ENCODE assay signal across 18 cellular contexts in genomic region chr13:84446972-84447700, GRCh38.
DNase-seq lines count a peak whose midpoint lies in the region; ATAC-seq and TF ChIP-seq lines count a peak whose summit lies in the region.
"Had no signal": no experiment of that assay in that cellular context is flagged by ENCODE, and none has a peak within 500 bp of the region (broad histone marks: within the 10 kb centered on the region; RNA-seq: fewer than 3 reads in every experiment).

No MANE protein-coding gene starts in this region.

- 83 to 94% (median 89%) methylated on average over 9 of the region's 9 CpGs for WGBS in spleen, 5 donors

- ATAC-seq in WTC11 (peak; percentile 77), GM19467 (IDR thresholded peaks at IDR 0.05; ENCODE audit: unreplicated experiment) (no peak), HG02588 (IDR thresholded peaks at IDR 0.05; ENCODE audit: unreplicated experiment) (no peak), T-helper 17 cell (no peak)
- ATAC-seq: activated CD8-positive, alpha-beta T cell treated with anti-CD3 and anti-CD28 coated beads, Interleukin-2, amount 10 ng/mL, durations not matched to agents 7 days and 5 days; body of pancreas; left ventricle myocardium superior had no signal

- H3K27ac Mint-ChIP-seq in WTC11 (no peak overlapping the region), T-helper 17 cell (no peak overlapping the region)
- H3K27ac Mint-ChIP-seq: activated CD8-positive, alpha-beta T cell treated with anti-CD3 and anti-CD28 coated beads, Interleukin-2, amount 10 ng/mL, durations not matched to agents 7 days and 5 days; IgD-negative memory B cell; nephron; stimulated activated naive CD8-positive, alpha-beta T cell treated with anti-CD3 and anti-CD28 coated beads, Interleukin-15, Interleukin-2, amounts not matched to agents 100 ng/mL and 50 ng/mL, for 24 hours had no signal

- POLR2A ChIA-PET in WTC11 (lab: Charles Lee), result no interaction called here

- H3K9me3 Mint-ChIP-seq in WTC11, result peaks cover 8% of the 10 kb centered on the region
- H3K9me3 Mint-ChIP-seq: stimulated activated naive CD8-positive, alpha-beta T cell treated with anti-CD3 and anti-CD28 coated beads, Interleukin-15, Interleukin-2, amounts not matched to agents 100 ng/mL and 50 ng/mL, for 24 hours had no signal

- intact Hi-C loops in spleen (cut with DNase I; ENCODE audit: low total_unique reads), result no loop called here

- no peaks in the 10 kb centered on the region for H3K4me1 ChIP-seq in spleen
- H3K4me1 ChIP-seq: body of pancreas, right atrium auricular region had no signal

- H3K36me3 ChIP-seq in spleen, result no peaks in the 10 kb centered on the region
- H3K36me3 ChIP-seq: right atrium auricular region had no signal

- DNase-seq in NCI-H82 (lab: John Stamatoyannopoulos, UW), result peak; percentile 10
- no peak for DNase-seq in NCI-H82 treated with DMSO at 0.1 percent for 48 hours (lab: John Stamatoyannopoulos, UW; ENCODE audit: unreplicated experiment)
- DNase-seq in WTC11 (ENCODE audit: low spot score), result no peak
- DNase-seq in fibroblast of villous mesenchyme (ENCODE audit: low read depth), result peak; percentile 10
- peak; percentile 31 for DNase-seq in spleen
- no peak for DNase-seq in T-helper 17 cell
- DNase-seq: activated CD8-positive, alpha-beta T cell treated with anti-CD3 and anti-CD28 coated beads, Interleukin-2, amount 10 ng/mL, durations not matched to agents 7 days and 5 days; left ventricle myocardium superior; NCI-H1092 treated with DMSO at 0.1 percent for 48 hours; NCI-H526 treated with DMSO at 0.1 percent for 48 hours; Right ventricle myocardium superior had no signal

- H3K9me3 ChIP-seq in spleen (peaks cover 0 to 21% (median 7%) of the 10 kb centered on the region in 8 donors), T-helper 17 cell (ENCODE audit: control insufficient read depth, low read length, poor library complexity, severe bottlenecking) (no peaks in the 10 kb centered on the region)
- H3K9me3 ChIP-seq: body of pancreas had no signal

- H3K27ac ChIP-seq in spleen, result no peak overlapping the region
- H3K27ac ChIP-seq: body of pancreas, right atrium auricular region had no signal

- H3K4me1 Mint-ChIP-seq in WTC11 (peaks cover 19% of the 10 kb centered on the region), T-helper 17 cell (no peaks in the 10 kb centered on the region)
- H3K4me1 Mint-ChIP-seq: IgD-negative memory B cell, nephron had no signal

- no peak for TF ChIP-seq CTCF in WTC11 (IDR thresholded peaks at IDR 0.05)
- TF ChIP-seq CTCF in fibroblast of villous mesenchyme (IDR thresholded peaks at IDR 0.05; ENCODE audit: insufficient read depth, low read depth, low read length), result no peak
- no peak for TF ChIP-seq CTCF in spleen (IDR thresholded peaks at IDR 0.05 in 8 of 11, conservative IDR thresholded peaks at IDR 0.05 in 3 of 11)

- H3K4me3 Mint-ChIP-seq in WTC11 (no peak overlapping the region), T-helper 17 cell (no peak overlapping the region)
- H3K4me3 Mint-ChIP-seq: activated CD8-positive, alpha-beta T cell treated with anti-CD3 and anti-CD28 coated beads, Interleukin-2, amount 10 ng/mL, durations not matched to agents 7 days and 5 days; IgD-negative memory B cell; nephron; stimulated activated naive CD8-positive, alpha-beta T cell treated with anti-CD3 and anti-CD28 coated beads, Interleukin-15, Interleukin-2, amounts not matched to agents 100 ng/mL and 50 ng/mL, for 24 hours had no signal

- H3K36me3 Mint-ChIP-seq in WTC11, result no peaks in the 10 kb centered on the region
- no peaks in the 10 kb centered on the region for H3K36me3 Mint-ChIP-seq in T-helper 17 cell (ENCODE audit: low read depth)
- H3K36me3 Mint-ChIP-seq: IgD-negative memory B cell had no signal

- no peak for TF ChIP-seq POLR2A in spleen (IDR thresholded peaks at IDR 0.05)

- H3K27me3 Mint-ChIP-seq in WTC11 (ENCODE audit: low read depth) (no peaks in the 10 kb centered on the region), T-helper 17 cell (no peaks in the 10 kb centered on the region)
- H3K27me3 Mint-ChIP-seq: IgD-negative memory B cell; stimulated activated naive CD8-positive, alpha-beta T cell treated with anti-CD3 and anti-CD28 coated beads, Interleukin-15, Interleukin-2, amounts not matched to agents 100 ng/mL and 50 ng/mL, for 24 hours had no signal

- no peaks in the 10 kb centered on the region for H3K27me3 ChIP-seq in spleen (replicated peaks in 1 of 7)
- H3K27me3 ChIP-seq: body of pancreas, right atrium auricular region had no signal

- CTCF ChIA-PET in WTC11 (lab: Charles Lee), result no interaction called here

- no peak overlapping the region for H3K4me3 ChIP-seq in fibroblast of villous mesenchyme (ENCODE audit: low read depth, low read length)
- no peak overlapping the region for H3K4me3 ChIP-seq in spleen
- H3K4me3 ChIP-seq: body of pancreas, right atrium auricular region had no signal

TF ChIP-seq in WTC11, 78 proteins besides CTCF, POLR2A, EP300 and RAD21:
- TF ChIP-seq FOXJ3 (CRISPR knock-in tag; IDR thresholded peaks at IDR 0.05; ENCODE audit: borderline replicate concordance), result no peak
- TF ChIP-seq NR3C1 (CRISPR knock-in tag; conservative IDR thresholded peaks at IDR 0.05; ENCODE audit: low read depth), result no peak
- TF ChIP-seq, protein P1, sequence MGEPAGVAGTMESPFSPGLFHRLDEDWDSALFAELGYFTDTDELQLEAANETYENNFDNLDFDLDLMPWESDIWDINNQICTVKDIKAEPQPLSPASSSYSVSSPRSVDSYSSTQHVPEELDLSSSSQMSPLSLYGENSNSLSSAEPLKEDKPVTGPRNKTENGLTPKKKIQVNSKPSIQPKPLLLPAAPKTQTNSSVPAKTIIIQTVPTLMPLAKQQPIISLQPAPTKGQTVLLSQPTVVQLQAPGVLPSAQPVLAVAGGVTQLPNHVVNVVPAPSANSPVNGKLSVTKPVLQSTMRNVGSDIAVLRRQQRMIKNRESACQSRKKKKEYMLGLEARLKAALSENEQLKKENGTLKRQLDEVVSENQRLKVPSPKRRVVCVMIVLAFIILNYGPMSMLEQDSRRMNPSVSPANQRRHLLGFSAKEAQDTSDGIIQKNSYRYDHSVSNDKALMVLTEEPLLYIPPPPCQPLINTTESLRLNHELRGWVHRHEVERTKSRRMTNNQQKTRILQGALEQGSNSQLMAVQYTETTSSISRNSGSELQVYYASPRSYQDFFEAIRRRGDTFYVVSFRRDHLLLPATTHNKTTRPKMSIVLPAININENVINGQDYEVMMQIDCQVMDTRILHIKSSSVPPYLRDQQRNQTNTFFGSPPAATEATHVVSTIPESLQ (CRISPR knock-in tag; IDR thresholded peaks at IDR 0.05), result no peak
- no peak for TF ChIP-seq KAT7 (CRISPR knock-in tag; IDR thresholded peaks at IDR 0.05; ENCODE audit: borderline replicate concordance)

Comparison
In these comparisons a context has a peak if more than half of its experiments do, and no peak if none do; other contexts are left out.
1. DNase-seq: peak in NCI-H82 (single experiment), fibroblast of villous mesenchyme (single experiment) and spleen (single experiment); none in NCI-H82 treated with DMSO at 0.1 percent for 48 hours (single experiment), WTC11 (single experiment) and T-helper 17 cell (0 of 3).